In the genomic region with DNA sequence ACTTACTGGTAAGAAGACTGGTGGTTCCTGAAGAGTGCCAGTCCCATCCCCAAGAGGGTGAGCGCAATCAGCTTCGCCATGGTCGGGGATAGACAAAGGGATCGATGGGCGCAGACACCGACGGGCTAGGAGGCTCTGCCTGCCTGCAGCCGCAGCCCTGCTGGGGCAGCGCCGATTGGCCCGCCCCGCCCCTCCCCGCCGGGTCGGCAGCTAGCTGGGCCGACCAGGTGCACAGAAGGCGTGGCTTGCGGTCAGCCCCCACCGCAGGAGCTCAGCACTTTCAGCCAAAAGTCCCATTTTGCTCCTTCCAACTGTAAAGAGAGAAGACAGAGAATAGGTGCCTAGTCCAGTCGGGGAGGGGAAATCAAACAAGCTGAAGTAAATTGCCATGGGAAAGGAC, we compare ENCODE assay signal across 10 cellular contexts. TPM values are rescaled to one million over a fixed set of nuclear protein-coding genes. Genes with fewer than 3 reads are reported as not detected.
A peak's percentile ranks its signal among the peaks of the same experiment; 100 is the strongest.
DNase-seq lines count a peak whose midpoint lies in the region; ATAC-seq and TF ChIP-seq lines count a peak whose summit lies in the region.
"Had no signal": no experiment of that assay in that cellular context is flagged by ENCODE, and none has a peak within 500 bp of the region (broad histone marks: within the 10 kb centered on the region; RNA-seq: fewer than 3 reads in every experiment).

A gene (minus strand): TSS at position 137 of the 400 bp plus-strand sequence. CDS start 57 bp downstream, at position 80.

- DNase-seq in mucosa of descending colon (peak; percentile 29 to 45 (median 38)), superior temporal gyrus (ENCODE audit: extremely low spot score) (no peak), WERI-Rb-1 (no peak), A172 (ENCODE audit: low spot score) (no peak)
- no peak for DNase-seq in stimulated activated naive CD4-positive, alpha-beta T cell treated with Interleukin-2 at 50 U/mL for 16 hours (lab: John Stamatoyannopoulos, UW)

- H3K4me3 Mint-ChIP-seq in T-helper 1 cell treated with Interleukin-12 subunit alpha and Interleukin-12 subunit beta and Interleukin-4 antibody, amounts not matched to agents 30 μg/mL and 1 μg/mL, for 36 hours = peak within 1 kb of the TSS; percentile 19
- H3K4me3 Mint-ChIP-seq: IgD-negative memory B cell, type B pancreatic cell had no signal

- H3K9me3 ChIP-seq in mucosa of descending colon (no peaks in the 10 kb centered on the region), WERI-Rb-1 (ENCODE audit: severe bottlenecking) (no peaks in the 10 kb centered on the region)

- H3K36me3 ChIP-seq in mucosa of descending colon (ENCODE audit: low read depth) (no peaks in the 10 kb centered on the region), WERI-Rb-1 (no peaks in the 10 kb centered on the region)

- H3K27ac Mint-ChIP-seq in T-helper 1 cell treated with Interleukin-12 subunit alpha and Interleukin-12 subunit beta and Interleukin-4 antibody, amounts not matched to agents 30 μg/mL and 1 μg/mL, for 36 hours = no peak within 1 kb of the TSS
- H3K27ac Mint-ChIP-seq: IgD-negative memory B cell, type B pancreatic cell had no signal

- H3K36me3 Mint-ChIP-seq in T-helper 1 cell treated with Interleukin-12 subunit alpha and Interleukin-12 subunit beta and Interleukin-4 antibody, amounts not matched to agents 30 μg/mL and 1 μg/mL, for 36 hours (ENCODE audit: low read depth) = peaks cover 2% of the 10 kb centered on the region
- H3K36me3 Mint-ChIP-seq: IgD-negative memory B cell, type B pancreatic cell had no signal

- ATAC-seq in GM18909 (IDR thresholded peaks at IDR 0.05; ENCODE audit: poor library complexity, unreplicated experiment) (peak; percentile 86), HG02885 (IDR thresholded peaks at IDR 0.05; ENCODE audit: poor library complexity, unreplicated experiment) (peak; percentile 88), mucosa of descending colon (peak; percentile 76)

- peaks cover 4% of the 10 kb centered on the region for H3K9me3 Mint-ChIP-seq in T-helper 1 cell treated with Interleukin-12 subunit alpha and Interleukin-12 subunit beta and Interleukin-4 antibody, amounts not matched to agents 30 μg/mL and 1 μg/mL, for 36 hours
- H3K9me3 Mint-ChIP-seq: IgD-negative memory B cell had no signal

- H3K4me3 ChIP-seq in mucosa of descending colon (no peak within 1 kb of the TSS), WERI-Rb-1 (ENCODE audit: low read depth, low read length) (no peak within 1 kb of the TSS)

- H3K27me3 ChIP-seq in WERI-Rb-1 (ENCODE audit: insufficient read depth, low read depth, severe bottlenecking) = no peaks in the 10 kb centered on the region

- TF ChIP-seq CTCF in mucosa of descending colon (IDR thresholded peaks at IDR 0.05) (no peak), WERI-Rb-1 (IDR thresholded peaks at IDR 0.05; ENCODE audit: low read depth, low read length) (no peak)

- H3K27me3 Mint-ChIP-seq in T-helper 1 cell treated with Interleukin-12 subunit alpha and Interleukin-12 subunit beta and Interleukin-4 antibody, amounts not matched to agents 30 μg/mL and 1 μg/mL, for 36 hours (ENCODE audit: low read depth) = peaks cover 13% of the 10 kb centered on the region
- H3K27me3 Mint-ChIP-seq: IgD-negative memory B cell had no signal

- intact Hi-C loops in mucosa of descending colon (cut with DNase I, micrococcal nuclease) = no loop called here

- H3K4me1 ChIP-seq in mucosa of descending colon (ENCODE audit: low read depth) = no peaks in the 10 kb centered on the region

- H3K27ac ChIP-seq in WERI-Rb-1 = no peak within 1 kb of the TSS

- peaks cover 2% of the 10 kb centered on the region for H3K4me1 Mint-ChIP-seq in T-helper 1 cell treated with Interleukin-12 subunit alpha and Interleukin-12 subunit beta and Interleukin-4 antibody, amounts not matched to agents 30 μg/mL and 1 μg/mL, for 36 hours (ENCODE audit: low read depth)

RNA-seq across cellular contexts. Expression of the gene that starts here (rescaled TPM):
- total RNA-seq in mucosa of descending colon = not detected
- not detected in 2 replicates for total RNA-seq in A172 (2014; rRNA removed; shearing (Covaris generic))

Comparison
In these comparisons a context has a peak if more than half of its experiments do, and no peak if none do; other contexts are left out.
1. Peak in DNase-seq and ATAC-seq in mucosa of descending colon; RNA of the gene not detected or under 1 TPM.